8 cellular contexts compared by ENCODE assay signal in the genomic region with DNA sequence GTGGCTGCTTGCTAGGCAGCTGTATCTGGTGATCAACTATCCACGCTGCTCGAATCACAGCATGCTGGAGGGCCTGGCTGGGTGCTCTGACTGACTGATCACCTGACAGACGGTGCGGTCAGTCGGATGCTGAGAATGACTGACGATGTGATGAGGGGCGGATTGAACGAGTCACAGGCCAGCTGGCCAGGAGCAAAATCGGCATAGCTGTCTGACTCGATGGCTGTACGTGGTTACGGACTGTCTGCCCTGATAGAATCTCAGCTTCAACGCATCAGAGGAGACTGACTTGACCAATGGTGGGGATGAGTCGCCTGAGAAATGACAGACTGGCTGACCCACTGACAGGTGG. TPM values are rescaled to one million over a fixed set of nuclear protein-coding genes. Genes with fewer than 3 reads are reported as not detected.
DNase-seq lines count a peak whose midpoint lies in the region; ATAC-seq, FAIRE-seq and TF ChIP-seq lines count a peak whose summit lies in the region.

No MANE protein-coding gene starts in this region.

- peak overlapping the region; percentile 2; the same call in 1 of the 2 replicates for H3K4me3 ChIP-seq in AG10803 (ENCODE audit: low read length)
- H3K4me3 ChIP-seq in HUES6 (ENCODE audit: low read depth, low read length), result peak overlapping the region; percentile 73
- peak overlapping the region; percentile 46 for H3K4me3 ChIP-seq in mucosa of stomach (ENCODE audit: low read length)
- H3K4me3 ChIP-seq in aorta (ENCODE audit: low read length in 2 of 2), result no peak overlapping the region
- peak overlapping the region in 2 of 4 donors; percentile 24 to 57 for H3K4me3 ChIP-seq in pancreas

- 21 to 55% methylated on average over 14 of the region's 14 CpGs for WGBS in aorta, 2 donors
- WGBS in pancreas, 2 donors, result 46 to 61% methylated on average over 14 of the region's 14 CpGs

- H3K36me3 ChIP-seq in HUES6 (ENCODE audit: control insufficient read depth, insufficient read depth, low read length) (peaks cover 12% of the 10 kb centered on the region), mucosa of stomach (ENCODE audit: control insufficient read depth, insufficient read depth, low read length) (no peaks in the 10 kb centered on the region), aorta (ENCODE audit: control insufficient read depth in 1 of 2, insufficient read depth in 2 of 2, low read length in 1 of 2) (no peaks in the 10 kb centered on the region), pancreas (no peaks in the 10 kb centered on the region)

- DNase-seq in AG10803 (ENCODE audit: low read depth), result no peak
- no peak for DNase-seq in aorta
- no peak for DNase-seq in NCI-H345 (lab: John Stamatoyannopoulos, UW)
- no peak for DNase-seq in pancreas

- peaks cover 0 to 29% (median 0%) of the 10 kb centered on the region in 5 experiments for H3K9me3 Mint-ChIP-seq in brain

- H3K36me3 Mint-ChIP-seq in brain, result peaks cover 5% of the 10 kb centered on the region

- H3K4me3 Mint-ChIP-seq in brain, result peak overlapping the region; percentile 87 to 93 (median 91)

- H3K9me3 ChIP-seq in HUES6 (ENCODE audit: control insufficient read depth, insufficient read depth, low read depth, low read length) (peaks cover 17% of the 10 kb centered on the region; the same call in 1 of the 2 replicates), mucosa of stomach (ENCODE audit: control insufficient read depth, low read length) (no peaks in the 10 kb centered on the region), aorta (ENCODE audit: control insufficient read depth, low read length) (no peaks in the 10 kb centered on the region), pancreas (no peaks in the 10 kb centered on the region)

- H3K4me1 Mint-ChIP-seq in brain, result peaks cover 27% of the 10 kb centered on the region

- H3K4me1 ChIP-seq in HUES6 (ENCODE audit: control insufficient read depth, insufficient read depth, low read length) (peaks cover 29% of the 10 kb centered on the region), mucosa of stomach (ENCODE audit: control insufficient read depth, insufficient read depth, low read length) (peaks cover 10% of the 10 kb centered on the region), aorta (ENCODE audit: control insufficient read depth in 1 of 2, insufficient read depth in 2 of 2, low read length in 2 of 2) (no peaks in the 10 kb centered on the region), pancreas (no peaks in the 10 kb centered on the region)

- intact Hi-C loops in aorta (cut with DNase I) (no loop called here), pancreas (cut with DNase I) (no loop called here)

- H3K27me3 ChIP-seq in HUES6 (ENCODE audit: control insufficient read depth, insufficient read depth, low read length) (peaks cover 8% of the 10 kb centered on the region; the same call in 1 of the 2 replicates), mucosa of stomach (ENCODE audit: control insufficient read depth, insufficient read depth, low read length) (no peaks in the 10 kb centered on the region), aorta (ENCODE audit: control insufficient read depth in 1 of 2, insufficient read depth in 2 of 2, low read length in 1 of 2) (no peaks in the 10 kb centered on the region), pancreas (peaks cover 0 to 12% (median 0%) of the 10 kb centered on the region in 4 donors)

- peaks cover 3% of the 10 kb centered on the region for H3K27me3 Mint-ChIP-seq in brain

- no peak for ATAC-seq in aorta (ENCODE audit: low FRiP score)
- ATAC-seq in HG03097 (IDR thresholded peaks at IDR 0.05; ENCODE audit: low FRiP score, unreplicated experiment), result no peak
- no peak for ATAC-seq in pancreas

- peak overlapping the region; percentile 92 to 99 (median 93) for H3K27ac Mint-ChIP-seq in brain

- FAIRE-seq in pancreas (lab: Jason Lieb, UNC), result no peak

- TF ChIP-seq CTCF in AG10803 (conservative IDR thresholded peaks at IDR 0.05; ENCODE audit: low read length) (no peak), brain (conservative IDR thresholded peaks at IDR 0.05) (no peak), pancreas (IDR thresholded peaks at IDR 0.05) (no peak)

- H3K9ac ChIP-seq in HUES6 (ENCODE audit: low read length) (no peak overlapping the region), mucosa of stomach (ENCODE audit: low read length) (peak overlapping the region; percentile 83)

- no peak overlapping the region for H3K27ac ChIP-seq in HUES6 (ENCODE audit: low read depth, low read length)
- peak overlapping the region in 1 of 2 donors; percentile 99 for H3K27ac ChIP-seq in aorta (ENCODE audit: low read depth in 1 of 2, low read length in 2 of 2)
- H3K27ac ChIP-seq in pancreas, result peak overlapping the region in 1 of 4 donors; percentile 23

RNA-seq across cellular contexts. Expression of a gene that starts 1.0 kb away (rescaled TPM):
- polyA plus RNA-seq in brain (ENCODE audit: insufficient read depth, low read depth, low replicate concordance) (10.1 TPM), aorta (1 to 10 TPM in 1 of 2 donors, under 1 TPM in 1; 0.88 to 3.2 TPM), pancreas (1 to 10 TPM; 1.9 to 2.8 TPM)
- total RNA-seq in aorta (1 to 10 TPM; 2.6 to 3.0 TPM), pancreas (1 to 10 TPM in 5 of 6 donors, under 1 TPM in 1; 0.88 to 2.6 (median 1.7) TPM)

RNA-seq across cellular contexts. Expression of a gene that starts 11.9 kb away (rescaled TPM):
- polyA plus RNA-seq in brain (ENCODE audit: insufficient read depth, low read depth, low replicate concordance) (2.9 TPM), aorta (1 to 10 TPM in 1 of 2 donors, under 1 TPM in 1; 0.90 to 9.6 TPM), pancreas (1 to 10 TPM in 1 of 2 donors, under 1 TPM in 1; 0.92 to 1.1 TPM)
- total RNA-seq in aorta (10 to 100 TPM; 12.4 to 19.9 TPM), pancreas (1 to 10 TPM in 3 of 6 donors, under 1 TPM in 3; 0.39 to 7.5 (median 1.9) TPM)

Comparison
In these comparisons a context has a peak if more than half of its experiments do, and no peak if none do; other contexts are left out.
1. H3K4me3 ChIP-seq: peak in AG10803 (single experiment), HUES6 (single experiment) and mucosa of stomach (single experiment); none in aorta (0 of 2).